7 cellular contexts compared by ENCODE assay signal in the genomic region with DNA sequence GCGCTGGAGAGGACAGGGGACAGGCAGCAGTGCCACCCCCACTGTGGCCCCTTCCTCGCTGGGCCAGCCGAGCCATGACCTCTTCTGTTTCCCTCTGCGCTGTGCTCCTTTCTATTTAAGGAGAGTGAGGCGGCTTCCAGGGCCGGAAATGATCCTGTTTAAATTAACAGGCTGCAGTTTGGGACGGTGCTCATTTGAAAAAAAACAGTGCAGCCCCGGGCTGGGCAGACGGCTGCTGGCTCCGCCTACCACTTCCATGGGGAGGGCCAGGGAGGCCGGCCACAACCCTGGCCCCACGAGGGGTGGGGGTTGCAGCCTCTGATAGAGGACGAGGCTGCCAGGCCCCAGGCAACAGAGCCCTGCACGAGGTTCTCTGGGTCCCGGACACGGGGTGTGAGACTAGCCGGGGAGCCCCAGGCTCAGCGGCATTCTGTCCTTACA. TPM values are rescaled to one million over a fixed set of nuclear protein-coding genes. Genes with fewer than 3 reads are reported as not detected.
DNase-seq lines count a peak whose midpoint lies in the region; FAIRE-seq and TF ChIP-seq lines count a peak whose summit lies in the region.
"Not testable (repeated sequence)": the region's sequence is repeated elsewhere in the genome, so short reads cannot be mapped to it uniquely, and the experiment has no call there.

No MANE protein-coding gene starts in this region.

- H2AFZ ChIP-seq in astrocyte (ENCODE audit: low read depth, low read length): not testable (repeated sequence)

- not testable (repeated sequence) for H3K4me3 Mint-ChIP-seq in astrocyte (ENCODE audit: unreplicated experiment)

- H3K36me3 Mint-ChIP-seq in astrocyte (ENCODE audit: low read depth, unreplicated experiment): not testable (repeated sequence)

- not testable (repeated sequence) for H3K9me3 ChIP-seq in astrocyte (ENCODE audit: insufficient read depth, low read depth, low read length); right atrium auricular region

- H3K27me3 Mint-ChIP-seq in astrocyte (ENCODE audit: low read depth, unreplicated experiment): not testable (repeated sequence)

- H3K79me1 ChIP-seq in mesendoderm (ENCODE audit: low read length): not testable (repeated sequence)

- H3K36me3 ChIP-seq in astrocyte (ENCODE audit: insufficient read depth, low read length); right atrium auricular region; mesendoderm (ENCODE audit: control insufficient read depth, insufficient read depth, low read length): not testable (repeated sequence)

- H4K20me1 ChIP-seq in astrocyte (ENCODE audit: insufficient read depth, low read length): peaks cover 22% of the 10 kb centered on the region

- not testable (repeated sequence) for H3K27me3 ChIP-seq in astrocyte (ENCODE audit: insufficient read depth, low read length); right atrium auricular region; mesendoderm (ENCODE audit: insufficient read depth, low read length, poor library complexity)

- H3K27ac ChIP-seq in astrocyte (ENCODE audit: low read depth, low read length) (peak overlapping the region; percentile 56), right atrium auricular region (peak overlapping the region; percentile 83 to 90), mesendoderm (ENCODE audit: low read depth, low read length) (peak overlapping the region; percentile 98)

- not testable (repeated sequence) for H4K5ac ChIP-seq in mesendoderm (ENCODE audit: low read length)

- not testable (repeated sequence) for H3K9me3 Mint-ChIP-seq in astrocyte (ENCODE audit: unreplicated experiment)

- H3K18ac ChIP-seq in mesendoderm (ENCODE audit: low read length): peak overlapping the region; percentile 98

- H3K27ac Mint-ChIP-seq in astrocyte (ENCODE audit: unreplicated experiment): not testable (repeated sequence)

- H4K8ac ChIP-seq in mesendoderm (ENCODE audit: low read depth, low read length): not testable (repeated sequence)

- not testable (repeated sequence) for H3K4me1 Mint-ChIP-seq in astrocyte (ENCODE audit: low read depth, unreplicated experiment)

- not testable (repeated sequence) for H3K4me3 ChIP-seq in astrocyte (ENCODE audit: insufficient read depth, low read depth, low read length); mesendoderm (ENCODE audit: low read length)
- peak overlapping the region; percentile 3 to 38 for H3K4me3 ChIP-seq in right atrium auricular region
- H3K4me3 ChIP-seq in skeletal muscle cell (ENCODE audit: low read depth, low read length): peak overlapping the region; percentile 5

- H2BK5ac ChIP-seq in mesendoderm (ENCODE audit: low read length): peak overlapping the region; percentile 70

- not testable (repeated sequence) for TF ChIP-seq CTCF in astrocyte (IDR thresholded peaks at IDR 0.05; ENCODE audit: insufficient read depth, low read depth, low read length); right atrium auricular region (IDR thresholded peaks at IDR 0.05)

- H3K56ac ChIP-seq in mesendoderm (ENCODE audit: low read length): peak overlapping the region; percentile 86

- H3K4me2 ChIP-seq in astrocyte (ENCODE audit: low read length): peak overlapping the region; percentile 67
- not testable (repeated sequence) for H3K4me2 ChIP-seq in mesendoderm (ENCODE audit: low read length)

- TF ChIP-seq POLR2A in erythroblast (IDR thresholded peaks at IDR 0.05; ENCODE audit: low read length): not testable (repeated sequence)

- not testable (repeated sequence) for FAIRE-seq in astrocyte (lab: Jason Lieb, UNC)

- WGBS in mesendoderm (ENCODE audit: extremely low coverage, insufficient coverage, low lambda C conversion rate): no CpG with 5 or more reads among the region's 18 CpGs

- H3K23ac ChIP-seq in mesendoderm (ENCODE audit: low read length): peak overlapping the region; percentile 66

- H3K79me2 ChIP-seq in astrocyte (ENCODE audit: insufficient read depth, low read length) (peaks cover 79% of the 10 kb centered on the region), mesendoderm (ENCODE audit: control insufficient read depth, insufficient read depth, low read length) (peaks cover 23% of the 10 kb centered on the region)

- H3K9ac ChIP-seq in astrocyte (ENCODE audit: low read length) (peak overlapping the region; percentile 45), mesendoderm (ENCODE audit: low read length) (peak overlapping the region; percentile 66)

- H3K4ac ChIP-seq in mesendoderm (ENCODE audit: low read depth, low read length): peak overlapping the region; percentile 58

- H3K4me1 ChIP-seq in astrocyte (ENCODE audit: insufficient read depth, low read length): peaks cover 18% of the 10 kb centered on the region
- peaks cover 0 to 74% of the 10 kb centered on the region in 2 donors for H3K4me1 ChIP-seq in right atrium auricular region
- not testable (repeated sequence) for H3K4me1 ChIP-seq in mesendoderm (ENCODE audit: control insufficient read depth, low read depth, low read length)

- DNase-seq in Daoy (ENCODE audit: low read depth) (peak; percentile 71), MV-4-11 (lab: John Stamatoyannopoulos, UW) (peak; percentile 3), astrocyte (ENCODE audit: low read depth) (peak; percentile 22), erythroblast (lab: John Stamatoyannopoulos, UW) (peak; percentile 30 to 47), right atrium auricular region (ENCODE audit: low spot score) (peak; percentile 64), mesendoderm (peak; percentile 72)
- DNase-seq in skeletal muscle cell (ENCODE audit: low read depth): not testable (repeated sequence)

- H2BK15ac ChIP-seq in mesendoderm (replicated peaks; ENCODE audit: low read depth): not testable (repeated sequence)

- H2AK5ac ChIP-seq in mesendoderm (ENCODE audit: low read length): not testable (repeated sequence)

- H2BK120ac ChIP-seq in mesendoderm (ENCODE audit: low read depth, low read length): not testable (repeated sequence)

RNA-seq across cellular contexts. Expression of a gene that starts 50.1 kb away (rescaled TPM):
- 49.8 and 55.8 TPM in 2 replicates for total RNA-seq in Daoy (2014; rRNA removed; shearing (Covaris generic))
- total RNA-seq in astrocyte (41.5 and 46.6 TPM in 2 replicates), right atrium auricular region (10 to 100 TPM; 12.9 to 16.9 TPM)
- 18.1 TPM for polyA plus RNA-seq in mesendoderm (2013, experiment 1 of 2)
- 17.7 TPM for polyA plus RNA-seq in mesendoderm (2013, experiment 2 of 2)
